ENCODE assay signal across 1 cellular context in genomic region chr1:19623523-19623922, GRCh38.
A peak's percentile ranks its signal among the peaks of the same experiment; 100 is the strongest.
TF ChIP-seq lines count a peak whose summit lies in the region.

No MANE protein-coding gene starts in this region.

TF ChIP-seq in HepG2, 621 proteins besides CTCF, POLR2A, EP300 and RAD21 (continues in another document):
- TF ChIP-seq TCF7 (IDR thresholded peaks at IDR 0.05; ENCODE audit: low read depth): no peak
- TF ChIP-seq MAFG (CRISPR knock-in tag; IDR thresholded peaks at IDR 0.05): no peak
- TF ChIP-seq, protein P1, sequence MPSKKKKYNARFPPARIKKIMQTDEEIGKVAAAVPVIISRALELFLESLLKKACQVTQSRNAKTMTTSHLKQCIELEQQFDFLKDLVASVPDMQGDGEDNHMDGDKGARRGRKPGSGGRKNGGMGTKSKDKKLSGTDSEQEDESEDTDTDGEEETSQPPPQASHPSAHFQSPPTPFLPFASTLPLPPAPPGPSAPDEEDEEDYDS (CRISPR knock-in tag; IDR thresholded peaks at IDR 0.05): no peak
- TF ChIP-seq CBX2 (IDR thresholded peaks at IDR 0.05; ENCODE audit: low read depth, low read length): no peak
- no peak for TF ChIP-seq CBX2 (CRISPR knock-in tag; IDR thresholded peaks at IDR 0.05; ENCODE audit: low read depth)
- TF ChIP-seq CENPT (CRISPR knock-in tag; IDR thresholded peaks at IDR 0.05; ENCODE audit: low read depth): no peak
- TF ChIP-seq, protein P2, sequence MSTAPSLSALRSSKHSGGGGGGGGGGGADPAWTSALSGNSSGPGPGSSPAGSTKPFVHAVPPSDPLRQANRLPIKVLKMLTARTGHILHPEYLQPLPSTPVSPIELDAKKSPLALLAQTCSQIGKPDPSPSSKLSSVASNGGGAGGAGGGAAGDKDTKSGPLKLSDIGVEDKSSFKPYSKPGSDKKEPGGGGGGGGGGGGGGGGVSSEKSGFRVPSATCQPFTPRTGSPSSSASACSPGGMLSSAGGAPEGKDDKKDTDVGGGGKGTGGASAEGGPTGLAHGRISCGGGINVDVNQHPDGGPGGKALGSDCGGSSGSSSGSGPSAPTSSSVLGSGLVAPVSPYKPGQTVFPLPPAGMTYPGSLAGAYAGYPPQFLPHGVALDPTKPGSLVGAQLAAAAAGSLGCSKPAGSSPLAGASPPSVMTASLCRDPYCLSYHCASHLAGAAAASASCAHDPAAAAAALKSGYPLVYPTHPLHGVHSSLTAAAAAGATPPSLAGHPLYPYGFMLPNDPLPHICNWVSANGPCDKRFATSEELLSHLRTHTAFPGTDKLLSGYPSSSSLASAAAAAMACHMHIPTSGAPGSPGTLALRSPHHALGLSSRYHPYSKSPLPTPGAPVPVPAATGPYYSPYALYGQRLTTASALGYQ (CRISPR knock-in tag; IDR thresholded peaks at IDR 0.05): no peak
- no peak for TF ChIP-seq PTBP1 (IDR thresholded peaks at IDR 0.05; ENCODE audit: low read depth, low read length, poor library complexity, severe bottlenecking)
- no peak for TF ChIP-seq HMGXB4 (CRISPR knock-in tag; IDR thresholded peaks at IDR 0.05; ENCODE audit: borderline replicate concordance in 1 of 2, low read depth in 1 of 2)
- TF ChIP-seq CBX5 (CRISPR knock-in tag; IDR thresholded peaks at IDR 0.05; ENCODE audit: borderline replicate concordance): no peak
- 0 out of 2 replicates have a peak, but pooled peaks have one; percentile 18 for TF ChIP-seq CEBPG (CRISPR knock-in tag; IDR thresholded peaks at IDR 0.05)
- TF ChIP-seq CERS6 (CRISPR knock-in tag; IDR thresholded peaks at IDR 0.05): no peak
- no peak for TF ChIP-seq FOXP1 (IDR thresholded peaks at IDR 0.05)
- 0 out of 2 replicates have a peak, but pooled peaks have one; percentile 11 for TF ChIP-seq FOXP1 (CRISPR knock-in tag; IDR thresholded peaks at IDR 0.05)
- no peak for TF ChIP-seq RAD51 (IDR thresholded peaks at IDR 0.05; ENCODE audit: borderline replicate concordance)
- TF ChIP-seq SATB2 (CRISPR knock-in tag; IDR thresholded peaks at IDR 0.05): no peak
- peak; percentile 24 for TF ChIP-seq ASH2L (IDR thresholded peaks at IDR 0.05; ENCODE audit: insufficient read length, low read depth, low read length)
- no peak for TF ChIP-seq YEATS2 (CRISPR knock-in tag; IDR thresholded peaks at IDR 0.05; ENCODE audit: borderline replicate concordance)
- no peak for TF ChIP-seq CHD2 (IDR thresholded peaks at IDR 0.05; ENCODE audit: low read depth, low read length)
- no peak for TF ChIP-seq PHF20 (CRISPR knock-in tag; IDR thresholded peaks at IDR 0.05)
- no peak for TF ChIP-seq RFXAP (CRISPR knock-in tag; IDR thresholded peaks at IDR 0.05; ENCODE audit: borderline replicate concordance)
- TF ChIP-seq, protein P3, sequence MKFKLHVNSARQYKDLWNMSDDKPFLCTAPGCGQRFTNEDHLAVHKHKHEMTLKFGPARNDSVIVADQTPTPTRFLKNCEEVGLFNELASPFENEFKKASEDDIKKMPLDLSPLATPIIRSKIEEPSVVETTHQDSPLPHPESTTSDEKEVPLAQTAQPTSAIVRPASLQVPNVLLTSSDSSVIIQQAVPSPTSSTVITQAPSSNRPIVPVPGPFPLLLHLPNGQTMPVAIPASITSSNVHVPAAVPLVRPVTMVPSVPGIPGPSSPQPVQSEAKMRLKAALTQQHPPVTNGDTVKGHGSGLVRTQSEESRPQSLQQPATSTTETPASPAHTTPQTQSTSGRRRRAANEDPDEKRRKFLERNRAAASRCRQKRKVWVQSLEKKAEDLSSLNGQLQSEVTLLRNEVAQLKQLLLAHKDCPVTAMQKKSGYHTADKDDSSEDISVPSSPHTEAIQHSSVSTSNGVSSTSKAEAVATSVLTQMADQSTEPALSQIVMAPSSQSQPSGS (CRISPR knock-in tag; IDR thresholded peaks at IDR 0.05): 0 out of 2 replicates have a peak, but pooled peaks have one; percentile 58
- no peak for TF ChIP-seq ZNF446 (CRISPR knock-in tag; IDR thresholded peaks at IDR 0.05)
- TF ChIP-seq, protein P4, sequence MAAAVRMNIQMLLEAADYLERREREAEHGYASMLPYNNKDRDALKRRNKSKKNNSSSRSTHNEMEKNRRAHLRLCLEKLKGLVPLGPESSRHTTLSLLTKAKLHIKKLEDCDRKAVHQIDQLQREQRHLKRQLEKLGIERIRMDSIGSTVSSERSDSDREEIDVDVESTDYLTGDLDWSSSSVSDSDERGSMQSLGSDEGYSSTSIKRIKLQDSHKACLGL (CRISPR knock-in tag; IDR thresholded peaks at IDR 0.05): no peak
- TF ChIP-seq SIX4 (CRISPR knock-in tag; IDR thresholded peaks at IDR 0.05): no peak
- TF ChIP-seq ELF3 (CRISPR knock-in tag; IDR thresholded peaks at IDR 0.05): no peak
- TF ChIP-seq FOXA3 (CRISPR knock-in tag; IDR thresholded peaks at IDR 0.05): peak; percentile 15; the same call in 1 of the 2 replicates
- no peak for TF ChIP-seq PRDM4 (CRISPR knock-in tag; IDR thresholded peaks at IDR 0.05; ENCODE audit: borderline replicate concordance)
- no peak for TF ChIP-seq RCOR2 (CRISPR knock-in tag; IDR thresholded peaks at IDR 0.05)
- TF ChIP-seq ATF3 (CRISPR knock-in tag; IDR thresholded peaks at IDR 0.05): 0 out of 2 replicates have a peak, but pooled peaks have one; percentile 51
- no peak for TF ChIP-seq CHCHD3 (CRISPR knock-in tag; IDR thresholded peaks at IDR 0.05)
- no peak for TF ChIP-seq ZNF83 (CRISPR knock-in tag; IDR thresholded peaks at IDR 0.05; ENCODE audit: borderline replicate concordance)
- TF ChIP-seq TRIM24 (CRISPR knock-in tag; IDR thresholded peaks at IDR 0.05): no peak
- no peak for TF ChIP-seq ZNF343 (CRISPR knock-in tag; IDR thresholded peaks at IDR 0.05)
- TF ChIP-seq ZNF576 (CRISPR knock-in tag; IDR thresholded peaks at IDR 0.05): no peak
- TF ChIP-seq CCAR2 (optimal IDR thresholded peaks at IDR 0.05; ENCODE audit: low read depth, low read length): no peak
- no peak for TF ChIP-seq DMAP1 (CRISPR knock-in tag; IDR thresholded peaks at IDR 0.05)
- TF ChIP-seq HMG20A (CRISPR knock-in tag; IDR thresholded peaks at IDR 0.05; ENCODE audit: borderline replicate concordance): no peak; the same call in 1 of the 2 replicates
- no peak for TF ChIP-seq ZNF616 (CRISPR knock-in tag; IDR thresholded peaks at IDR 0.05; ENCODE audit: low read depth)
- no peak for TF ChIP-seq ZNF766 (CRISPR knock-in tag; IDR thresholded peaks at IDR 0.05; ENCODE audit: borderline replicate concordance)
- no peak for TF ChIP-seq KDM5A (IDR thresholded peaks at IDR 0.05; ENCODE audit: borderline replicate concordance, low read length)
- no peak for TF ChIP-seq NFE2 (CRISPR knock-in tag; IDR thresholded peaks at IDR 0.05)
- TF ChIP-seq ZNF543 (CRISPR knock-in tag; IDR thresholded peaks at IDR 0.05): no peak
- no peak for TF ChIP-seq ZNF670 (CRISPR knock-in tag; IDR thresholded peaks at IDR 0.05; ENCODE audit: borderline replicate concordance)
- TF ChIP-seq HES4 (CRISPR knock-in tag; IDR thresholded peaks at IDR 0.05; ENCODE audit: borderline replicate concordance): no peak
- no peak for TF ChIP-seq ZNF619 (CRISPR knock-in tag; IDR thresholded peaks at IDR 0.05)
- TF ChIP-seq ZBTB21 (CRISPR knock-in tag; IDR thresholded peaks at IDR 0.05): 0 out of 2 replicates have a peak, but pooled peaks have one; percentile 41
- no peak for TF ChIP-seq FOSL1 (CRISPR knock-in tag; IDR thresholded peaks at IDR 0.05; ENCODE audit: borderline replicate concordance)
- no peak for TF ChIP-seq ZFY (CRISPR knock-in tag; IDR thresholded peaks at IDR 0.05)
- no peak for TF ChIP-seq ZNF414 (CRISPR knock-in tag; IDR thresholded peaks at IDR 0.05)
- TF ChIP-seq MAF1 (CRISPR knock-in tag; IDR thresholded peaks at IDR 0.05; ENCODE audit: borderline replicate concordance): no peak
- no peak for TF ChIP-seq POLR2AphosphoS2 (IDR thresholded peaks at IDR 0.05; ENCODE audit: low read depth, low read length)
- no peak for TF ChIP-seq ZNF180 (CRISPR knock-in tag; IDR thresholded peaks at IDR 0.05; ENCODE audit: borderline replicate concordance, low read depth)
- no peak for TF ChIP-seq KDM2A (CRISPR knock-in tag; IDR thresholded peaks at IDR 0.05; ENCODE audit: borderline replicate concordance, low read depth)
- TF ChIP-seq THAP8 (CRISPR knock-in tag; IDR thresholded peaks at IDR 0.05; ENCODE audit: borderline replicate concordance): no peak
- TF ChIP-seq NFIC (IDR thresholded peaks at IDR 0.05; ENCODE audit: low read length): no peak
- TF ChIP-seq ZNF138 (CRISPR knock-in tag; IDR thresholded peaks at IDR 0.05; ENCODE audit: low read depth): no peak
- peak; percentile 53; the same call in 1 of the 2 replicates for TF ChIP-seq MIXL1 (CRISPR knock-in tag; IDR thresholded peaks at IDR 0.05)
- peak; percentile 17; the same call in 1 of the 3 replicates for TF ChIP-seq MXI1 (IDR thresholded peaks at IDR 0.05; ENCODE audit: borderline replicate concordance, low read depth, low read length)
- TF ChIP-seq ZNF101 (CRISPR knock-in tag; IDR thresholded peaks at IDR 0.05; ENCODE audit: borderline replicate concordance, low read depth): no peak
- TF ChIP-seq KLF9 (CRISPR knock-in tag; IDR thresholded peaks at IDR 0.05; ENCODE audit: low read depth): no peak
- TF ChIP-seq TBX3 (IDR thresholded peaks at IDR 0.05; ENCODE audit: borderline replicate concordance): no peak
- TF ChIP-seq ARNT (IDR thresholded peaks at IDR 0.05): no peak
